Comparison of ENCODE assay signal across 14 cellular contexts in the genomic region with DNA sequence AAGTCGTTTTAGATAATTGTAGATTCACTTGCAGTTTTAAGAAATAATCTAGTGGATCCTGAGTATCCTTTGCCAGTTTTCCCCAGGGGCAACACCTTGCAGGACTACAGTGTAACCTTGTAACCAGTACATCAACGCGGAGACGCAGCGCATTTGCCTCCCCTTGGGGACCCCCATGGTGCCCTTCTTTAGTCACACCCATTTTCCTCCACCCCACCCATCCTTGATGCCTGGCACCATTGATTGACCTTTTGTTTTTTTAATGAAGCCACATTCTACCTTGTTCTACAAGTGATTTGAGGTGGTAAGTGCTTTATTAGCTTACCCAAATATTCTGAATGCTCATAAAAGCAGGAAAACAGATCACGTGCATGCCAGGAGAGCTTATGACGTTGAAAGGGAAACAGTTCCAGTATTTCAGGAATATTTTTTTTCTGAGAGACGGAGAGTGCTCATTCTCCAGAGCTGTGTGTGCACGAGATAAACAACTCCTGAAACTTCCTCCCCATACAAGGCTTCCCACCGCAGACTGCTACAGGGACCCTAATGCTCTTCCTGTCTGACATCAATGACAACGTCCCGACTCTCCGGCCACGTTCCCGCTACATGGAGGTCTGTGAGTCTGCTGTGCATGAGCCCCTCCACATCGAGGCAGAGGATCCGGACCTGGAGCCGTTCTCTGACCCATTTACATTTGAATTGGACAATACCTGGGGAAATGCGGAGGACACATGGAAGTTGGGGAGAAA. TPM values are rescaled to one million over a fixed set of nuclear protein-coding genes. Genes with fewer than 3 reads are reported as not detected.
A peak's percentile ranks its signal among the peaks of the same experiment; 100 is the strongest.
DNase-seq lines count a peak whose midpoint lies in the region; ATAC-seq and TF ChIP-seq lines count a peak whose summit lies in the region.
"Had no signal": no experiment of that assay in that cellular context is flagged by ENCODE, and none has a peak within 500 bp of the region (broad histone marks: within the 10 kb centered on the region; RNA-seq: fewer than 3 reads in every experiment).

No MANE protein-coding gene starts in this region.

- H3K4me3 ChIP-seq in HUES64 (ENCODE audit: low read length) (peak overlapping the region; percentile 59), muscle layer of duodenum (ENCODE audit: low read depth in 1 of 2, low read length in 2 of 2) (peak overlapping the region; percentile 0 to 12), stomach (no peak overlapping the region), mesenchymal stem cell (ENCODE audit: insufficient read depth in 1 of 2, low read depth in 1 of 2, low read length in 2 of 2) (no peak overlapping the region)
- H3K4me3 ChIP-seq: GM23248 had no signal

- H3K4me1 Mint-ChIP-seq in natural killer cell treated with Interleukin-12 subunit alpha and Interleukin-12 subunit beta and Interleukin-15 and Interleukin-18, amount 100 ng/mL, for 72 hours (ENCODE audit: low read depth in 2 of 2): peaks cover 0 to 4% of the 10 kb centered on the region in 2 donors

- H3K4me1 ChIP-seq in HUES64 (ENCODE audit: insufficient read depth, low read length) (peaks cover 16% of the 10 kb centered on the region), foreskin keratinocyte (peaks cover 10% of the 10 kb centered on the region), muscle layer of duodenum (ENCODE audit: control insufficient read depth in 1 of 2, insufficient read depth in 2 of 2, low read length in 2 of 2) (peaks cover 6 to 9% of the 10 kb centered on the region in 2 donors), stomach (peaks cover 6 to 24% (median 13%) of the 10 kb centered on the region in 4 donors), mesenchymal stem cell (ENCODE audit: control insufficient read depth, insufficient read depth, low read depth, low read length) (peaks cover 4% of the 10 kb centered on the region)
- H3K4me1 ChIP-seq: ascending aorta had no signal

- no peak for TF ChIP-seq CTCF in foreskin keratinocyte (conservative IDR thresholded peaks at IDR 0.05)
- TF ChIP-seq CTCF in stomach (IDR thresholded peaks at IDR 0.05): no peak

- peak overlapping the region; percentile 78 for H3K27ac ChIP-seq in HUES64 (ENCODE audit: low read depth, low read length)
- peak overlapping the region; percentile 73 for H3K27ac ChIP-seq in foreskin keratinocyte
- no peak overlapping the region for H3K27ac ChIP-seq in muscle layer of duodenum (ENCODE audit: low read length)
- peak overlapping the region in 1 of 5 donors; percentile 3 for H3K27ac ChIP-seq in stomach
- H3K27ac ChIP-seq in mesenchymal stem cell (ENCODE audit: low read length, poor library complexity, severe bottlenecking): no peak overlapping the region
- H3K27ac ChIP-seq: ascending aorta, GM23248 had no signal

- no peak overlapping the region for H2AK5ac ChIP-seq in mesenchymal stem cell (ENCODE audit: low read length, severe bottlenecking)

- H3K36me3 Mint-ChIP-seq in natural killer cell treated with Interleukin-12 subunit alpha and Interleukin-12 subunit beta and Interleukin-15 and Interleukin-18, amount 100 ng/mL, for 72 hours: no peaks in the 10 kb centered on the region

- H3K27me3 Mint-ChIP-seq in natural killer cell treated with Interleukin-12 subunit alpha and Interleukin-12 subunit beta and Interleukin-15 and Interleukin-18, amount 100 ng/mL, for 72 hours: peaks cover 8 to 13% of the 10 kb centered on the region in 2 donors

- H3K14ac ChIP-seq in mesenchymal stem cell (ENCODE audit: low read length in 2 of 2): no peak overlapping the region

- TF ChIP-seq POLR2A in stomach (IDR thresholded peaks at IDR 0.05): no peak

- H4K91ac ChIP-seq in mesenchymal stem cell (ENCODE audit: low read length): no peak overlapping the region

- DNase-seq in DMS53 treated with DMSO at 0.1 percent for 48 hours (lab: John Stamatoyannopoulos, UW; ENCODE audit: unreplicated experiment) (peak; percentile 62), foreskin keratinocyte (no peak), stomach (no peak), mesenchymal stem cell (no peak)
- no peak for DNase-seq in natural killer cell treated with Interleukin-12 subunit alpha and Interleukin-12 subunit beta and Interleukin-15 and Interleukin-18, amount 100 ng/mL, for 72 hours (ENCODE audit: low spot score)
- DNase-seq: activated gamma-delta T cell treated with Interleukin-2 at 50 U/mL for 16 hours, cortex of kidney, NCI-H2081 treated with DMSO at 0.1 percent for 48 hours, NCI-H748 treated with DMSO at 0.1 percent for 48 hours had no signal

- no peak overlapping the region for H2BK12ac ChIP-seq in mesenchymal stem cell (ENCODE audit: low read length in 2 of 2)

- no peaks in the 10 kb centered on the region for H3K36me3 ChIP-seq in HUES64 (ENCODE audit: insufficient read depth, low read length)
- peaks cover 0 to 2% of the 10 kb centered on the region in 2 donors for H3K36me3 ChIP-seq in muscle layer of duodenum (ENCODE audit: control insufficient read depth in 1 of 2, insufficient read depth in 2 of 2, low read length in 2 of 2)
- no peaks in the 10 kb centered on the region for H3K36me3 ChIP-seq in stomach
- H3K36me3 ChIP-seq in mesenchymal stem cell (ENCODE audit: control insufficient read depth in 1 of 2, insufficient read depth in 2 of 2, low read depth in 1 of 2, low read length in 2 of 2): no peaks in the 10 kb centered on the region
- H3K36me3 ChIP-seq: ascending aorta had no signal

- no peaks in the 10 kb centered on the region for H3K9me3 ChIP-seq in HUES64 (ENCODE audit: insufficient read depth, low read depth, low read length)
- no peaks in the 10 kb centered on the region for H3K9me3 ChIP-seq in muscle layer of duodenum (ENCODE audit: control insufficient read depth in 1 of 2, low read length in 2 of 2)
- H3K9me3 ChIP-seq in stomach: no peaks in the 10 kb centered on the region
- H3K9me3 ChIP-seq in mesenchymal stem cell (ENCODE audit: control insufficient read depth, low read length): no peaks in the 10 kb centered on the region
- H3K9me3 ChIP-seq: ascending aorta had no signal

- no peak overlapping the region for H2BK120ac ChIP-seq in mesenchymal stem cell (ENCODE audit: low read depth, low read length)

- H2AFZ ChIP-seq in mesenchymal stem cell (ENCODE audit: low read depth, low read length): no peak overlapping the region
- H2AFZ ChIP-seq: GM23248 had no signal

- H3K4me3 Mint-ChIP-seq in natural killer cell treated with Interleukin-12 subunit alpha and Interleukin-12 subunit beta and Interleukin-15 and Interleukin-18, amount 100 ng/mL, for 72 hours: no peak overlapping the region

- 15% methylated on average over 19 of the region's 19 CpGs for WGBS in HUES64
- 37 to 49% (median 47%) methylated on average over 19 of the region's 19 CpGs for WGBS in stomach, 5 donors
- WGBS in mesenchymal stem cell: 20% methylated on average over 18 of the region's 19 CpGs

- no peak overlapping the region for H3K27ac Mint-ChIP-seq in natural killer cell treated with Interleukin-12 subunit alpha and Interleukin-12 subunit beta and Interleukin-15 and Interleukin-18, amount 100 ng/mL, for 72 hours

- H3K4me2 ChIP-seq in mesenchymal stem cell (ENCODE audit: low read length, poor library complexity, severe bottlenecking): no peak overlapping the region

- intact Hi-C loops in stomach (cut with DNase I; ENCODE audit: low total_unique reads): no loop called here

- no peak overlapping the region for H4K8ac ChIP-seq in mesenchymal stem cell (ENCODE audit: low read length)

- H3K9me3 Mint-ChIP-seq in natural killer cell treated with Interleukin-12 subunit alpha and Interleukin-12 subunit beta and Interleukin-15 and Interleukin-18, amount 100 ng/mL, for 72 hours: no peaks in the 10 kb centered on the region

- no peak overlapping the region for H2BK5ac ChIP-seq in mesenchymal stem cell (ENCODE audit: low read depth, low read length, poor library complexity, severe bottlenecking)

- no peaks in the 10 kb centered on the region for H3K79me1 ChIP-seq in mesenchymal stem cell (replicated peaks; ENCODE audit: low read length, poor library complexity, severe bottlenecking)

- H3K9ac ChIP-seq in HUES64 (ENCODE audit: low read depth, low read length): peak overlapping the region; percentile 50; the same call in 1 of the 2 replicates
- H3K9ac ChIP-seq in mesenchymal stem cell (ENCODE audit: low read length): no peak overlapping the region
- H3K9ac ChIP-seq: GM23248 had no signal

- no peak overlapping the region for H3K18ac ChIP-seq in mesenchymal stem cell (ENCODE audit: low read depth in 1 of 2, low read length in 2 of 2)

- no peak overlapping the region for H3K23ac ChIP-seq in mesenchymal stem cell (ENCODE audit: low read length in 2 of 2)

- H3K4ac ChIP-seq in mesenchymal stem cell (ENCODE audit: low read depth in 1 of 2, low read length in 2 of 2): no peak overlapping the region

- no peak for TF ChIP-seq EP300 in stomach (IDR thresholded peaks at IDR 0.05)

- no peak for ATAC-seq in foreskin keratinocyte
- ATAC-seq in natural killer cell treated with Interleukin-12 subunit alpha and Interleukin-12 subunit beta and Interleukin-15 and Interleukin-18, amount 100 ng/mL, for 72 hours: no peak
- ATAC-seq in GM18907 (IDR thresholded peaks at IDR 0.05; ENCODE audit: unreplicated experiment): no peak

- H3K27me3 ChIP-seq in HUES64 (ENCODE audit: insufficient read depth, low read length) (no peaks in the 10 kb centered on the region), foreskin keratinocyte (no peaks in the 10 kb centered on the region), muscle layer of duodenum (ENCODE audit: low read depth, low read length) (no peaks in the 10 kb centered on the region), stomach (peaks cover 0 to 7% (median 0%) of the 10 kb centered on the region in 3 donors), mesenchymal stem cell (ENCODE audit: control insufficient read depth in 1 of 2, insufficient read depth in 1 of 2, low read length in 2 of 2) (peaks cover 0 to 13% of the 10 kb centered on the region in 2 experiments)
- H3K27me3 ChIP-seq: ascending aorta had no signal

- no peak overlapping the region for H2BK15ac ChIP-seq in mesenchymal stem cell (ENCODE audit: low read depth, poor library complexity, severe bottlenecking)

RNA-seq across cellular contexts. Expression of a gene that starts 35.7 kb away (rescaled TPM):
- 0.95 TPM for polyA plus RNA-seq in HUES64 (2013, experiment 1 of 2)
- 0.70 TPM for polyA plus RNA-seq in HUES64 (2013, experiment 2 of 2)
- total RNA-seq in foreskin keratinocyte: 1.1 and 1.2 TPM in 2 replicates
- 0.74 and 0.99 TPM in 2 replicates for polyA plus RNA-seq in foreskin keratinocyte
- total RNA-seq in natural killer cell treated with Interleukin-12 subunit alpha and Interleukin-12 subunit beta and Interleukin-15 and Interleukin-18, amount 100 ng/mL, for 72 hours: 1 to 10 TPM; 1.8 TPM
- total RNA-seq in stomach: 100 to 1,000 TPM in 1 of 5 donors, 1 to 10 TPM in 3, under 1 TPM in 1; 0.45 to 116 (median 5.8) TPM
- polyA plus RNA-seq in stomach: 1 to 10 TPM in 1 of 3 donors, under 1 TPM in 1, not detected in 1; 0.25 to 6.0 TPM
- 0.04 TPM for polyA plus RNA-seq in mesenchymal stem cell (2013, experiment 1 of 2)
- 0.04 TPM for polyA plus RNA-seq in mesenchymal stem cell (2013, experiment 2 of 2)
- total RNA-seq: ascending aorta, GM23248 had no signal
- polyA plus RNA-seq: GM23248 had no signal

RNA-seq across cellular contexts. Expression of a gene that starts 53.7 kb away (rescaled TPM):
- polyA plus RNA-seq in HUES64 (2013, experiment 1 of 2): 14.5 TPM
- 17.6 TPM for polyA plus RNA-seq in HUES64 (2013, experiment 2 of 2)
- total RNA-seq in foreskin keratinocyte (13.7 and 14.7 TPM in 2 replicates), stomach (10 to 100 TPM in 2 of 5 donors, 1 to 10 TPM in 3; 2.3 to 17.9 (median 8.6) TPM)
- polyA plus RNA-seq in foreskin keratinocyte (4.1 and 5.5 TPM in 2 replicates), stomach (1 to 10 TPM; 1.6 to 2.3 (median 2.2) TPM)
- 10 to 100 TPM; 27.7 to 31.7 TPM for total RNA-seq in natural killer cell treated with Interleukin-12 subunit alpha and Interleukin-12 subunit beta and Interleukin-15 and Interleukin-18, amount 100 ng/mL, for 72 hours
- polyA plus RNA-seq in mesenchymal stem cell (2013, experiment 1 of 2): 14.6 TPM
- 14.4 TPM for polyA plus RNA-seq in mesenchymal stem cell (2013, experiment 2 of 2)

RNA-seq across cellular contexts. Expression of a gene that starts 53.8 kb away (rescaled TPM):
- polyA plus RNA-seq in HUES64 (2013, experiment 1 of 2): 1.4 TPM
- 2.2 TPM for polyA plus RNA-seq in HUES64 (2013, experiment 2 of 2)
- total RNA-seq in foreskin keratinocyte (7.6 and 7.8 TPM in 2 replicates), stomach (1 to 10 TPM in 4 of 5 donors, under 1 TPM in 1; 0.58 to 7.1 (median 5.7) TPM)
- polyA plus RNA-seq in foreskin keratinocyte (2.7 and 4.1 TPM in 2 replicates), stomach (1 to 10 TPM; 2.6 to 3.8 (median 3.7) TPM)
- 10 to 100 TPM; 10.2 to 16.4 TPM for total RNA-seq in natural killer cell treated with Interleukin-12 subunit alpha and Interleukin-12 subunit beta and Interleukin-15 and Interleukin-18, amount 100 ng/mL, for 72 hours
- polyA plus RNA-seq in mesenchymal stem cell (2013, experiment 1 of 2): 3.6 TPM
- polyA plus RNA-seq in mesenchymal stem cell (2013, experiment 2 of 2): 3.7 TPM

Comparison
In these comparisons a context has a peak if more than half of its experiments do, and no peak if none do; other contexts are left out.
1. H3K27ac ChIP-seq: peak in HUES64 (single experiment) and foreskin keratinocyte (single experiment); none in muscle layer of duodenum (single experiment) and mesenchymal stem cell (single experiment).
2. H3K4me3 ChIP-seq: peak in HUES64 (single experiment) and muscle layer of duodenum (2 of 2); none in stomach (0 of 4) and mesenchymal stem cell (0 of 2).